ENCODE assay signal across 15 cellular contexts in the genomic region with DNA sequence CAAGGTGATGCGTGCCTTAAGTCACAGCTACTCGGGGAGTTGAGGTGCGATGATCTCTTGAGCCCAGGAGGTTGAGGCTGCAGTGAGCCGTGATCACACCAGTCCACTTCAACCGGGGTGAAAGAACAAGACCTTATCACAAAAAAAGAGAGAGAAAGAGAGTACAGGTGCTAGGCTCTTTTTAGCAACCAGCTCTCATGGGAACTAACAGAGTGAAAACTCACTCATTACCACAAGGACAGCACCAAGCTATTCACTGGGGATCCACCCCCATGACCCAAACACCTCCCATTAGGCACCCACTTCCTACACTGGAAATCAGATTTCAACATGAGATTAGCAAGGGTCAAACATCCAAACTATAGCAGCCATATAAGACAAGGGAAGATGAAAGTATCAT.
DNase-seq lines count a peak whose midpoint lies in the region; ATAC-seq, FAIRE-seq and TF ChIP-seq lines count a peak whose summit lies in the region.
"Had no signal": no experiment of that assay in that cellular context is flagged by ENCODE, and none has a peak within 500 bp of the region (broad histone marks: within the 10 kb centered on the region; RNA-seq: fewer than 3 reads in every experiment).

No MANE protein-coding gene starts in this region.

- peak overlapping the region; percentile 23 to 62 for H3K4me3 Mint-ChIP-seq in stimulated activated naive B cell treated with anti-CD40 and anti-IgM and Interleukin-4, amounts not matched to agents 10 μg/mL and 1 μg/mL and 100 μg/mL, for 72 hours
- no peak overlapping the region for H3K4me3 Mint-ChIP-seq in chondrocyte (ENCODE audit: unreplicated experiment)
- H3K4me3 Mint-ChIP-seq: natural killer cell had no signal

- no peaks in the 10 kb centered on the region for H3K9me3 ChIP-seq in left lung
- H3K9me3 ChIP-seq: gastrocnemius medialis had no signal

- intact Hi-C loops in left lung (cut with DNase I) = no loop called here

- no peak overlapping the region for H3K27ac ChIP-seq in left lung
- H3K27ac ChIP-seq: gastrocnemius medialis had no signal

- no peaks in the 10 kb centered on the region for H3K4me1 ChIP-seq in left lung
- H3K4me1 ChIP-seq: gastrocnemius medialis had no signal

- FAIRE-seq in frontal cortex (lab: Jason Lieb, UNC) = no peak

- H3K27ac Mint-ChIP-seq in stimulated activated naive B cell treated with anti-CD40 and anti-IgM and Interleukin-4, amounts not matched to agents 10 μg/mL and 1 μg/mL and 100 μg/mL, for 72 hours = peak overlapping the region; percentile 74
- no peak overlapping the region for H3K27ac Mint-ChIP-seq in chondrocyte (ENCODE audit: unreplicated experiment)
- H3K27ac Mint-ChIP-seq: natural killer cell had no signal

- H3K4me3 ChIP-seq in left lung = no peak overlapping the region
- H3K4me3 ChIP-seq: gastrocnemius medialis had no signal

- peaks cover 5 to 10% of the 10 kb centered on the region in 2 donors for H3K27me3 Mint-ChIP-seq in stimulated activated naive B cell treated with anti-CD40 and anti-IgM and Interleukin-4, amounts not matched to agents 10 μg/mL and 1 μg/mL and 100 μg/mL, for 72 hours
- peaks cover 16% of the 10 kb centered on the region for H3K27me3 Mint-ChIP-seq in chondrocyte (ENCODE audit: low read depth)

- H3K4me1 Mint-ChIP-seq in stimulated activated naive B cell treated with anti-CD40 and anti-IgM and Interleukin-4, amounts not matched to agents 10 μg/mL and 1 μg/mL and 100 μg/mL, for 72 hours = peaks cover 16 to 21% of the 10 kb centered on the region in 2 donors
- no peaks in the 10 kb centered on the region for H3K4me1 Mint-ChIP-seq in chondrocyte (ENCODE audit: low read depth)

- no peak for TF ChIP-seq CTCF in chondrocyte (IDR thresholded peaks at IDR 0.05)
- TF ChIP-seq CTCF in left lung (IDR thresholded peaks at IDR 0.05) = no peak

- H3K27me3 ChIP-seq in left lung = no peaks in the 10 kb centered on the region
- H3K27me3 ChIP-seq: gastrocnemius medialis had no signal

- H3K36me3 Mint-ChIP-seq in stimulated activated naive B cell treated with anti-CD40 and anti-IgM and Interleukin-4, amounts not matched to agents 10 μg/mL and 1 μg/mL and 100 μg/mL, for 72 hours = peaks cover 14 to 45% of the 10 kb centered on the region in 2 donors
- H3K36me3 Mint-ChIP-seq in chondrocyte (ENCODE audit: low read depth) = peaks cover 1% of the 10 kb centered on the region
- H3K36me3 Mint-ChIP-seq: natural killer cell had no signal

- H3K9me3 Mint-ChIP-seq in stimulated activated naive B cell treated with anti-CD40 and anti-IgM and Interleukin-4, amounts not matched to agents 10 μg/mL and 1 μg/mL and 100 μg/mL, for 72 hours = peaks cover 1 to 7% of the 10 kb centered on the region in 2 donors
- H3K9me3 Mint-ChIP-seq in chondrocyte (ENCODE audit: low read depth) = peaks cover 4% of the 10 kb centered on the region
- H3K9me3 Mint-ChIP-seq: natural killer cell had no signal

- H3K36me3 ChIP-seq in left lung = no peaks in the 10 kb centered on the region
- H3K36me3 ChIP-seq: gastrocnemius medialis had no signal

- DNase-seq in stimulated activated naive B cell treated with anti-CD40 and anti-IgM and Interleukin-4, amounts not matched to agents 10 μg/mL and 1 μg/mL and 100 μg/mL, for 72 hours = no peak
- DNase-seq in chondrocyte (ENCODE audit: low spot score) (no peak), frontal cortex (ENCODE audit: low spot score in 2 of 2) (no peak), left lung (no peak)
- DNase-seq: anterior cingulate cortex; gastrocnemius medialis; H7; kidney glomerular epithelial cell; natural killer cell; NCI-H1694 treated with DMSO at 0.1 percent for 48 hours; NK-92 treated with Interleukin-12 subunit alpha and Interleukin-12 subunit beta, amount 100 ng/mL, for 24 hours; right cardiac atrium had no signal

- ATAC-seq in GM19025 (IDR thresholded peaks at IDR 0.05; ENCODE audit: low read depth, unreplicated experiment) (peak; percentile 87), GM21723 (IDR thresholded peaks at IDR 0.05; ENCODE audit: unreplicated experiment) (peak; percentile 85), HG03095 (IDR thresholded peaks at IDR 0.05; ENCODE audit: unreplicated experiment) (peak; percentile 84), left lung (no peak)
- peak; percentile 81 to 82 for ATAC-seq in stimulated activated naive B cell treated with anti-CD40 and anti-IgM and Interleukin-4, amounts not matched to agents 10 μg/mL and 1 μg/mL and 100 μg/mL, for 72 hours (replicated peaks)
- ATAC-seq: gastrocnemius medialis, natural killer cell, right cardiac atrium had no signal
